In genomic region chr17:28878981-28879380, GRCh38 we compare ENCODE assay signal across 8 cellular contexts. TPM values are rescaled to one million over a fixed set of nuclear protein-coding genes. Genes with fewer than 3 reads are reported as not detected.
DNase-seq lines count a peak whose midpoint lies in the region; ATAC-seq and TF ChIP-seq lines count a peak whose summit lies in the region.

No MANE protein-coding gene starts in this region.

- H3K27me3 ChIP-seq in Panc1 (ENCODE audit: control insufficient read depth, insufficient read depth, low read length) (no peaks in the 10 kb centered on the region), upper lobe of right lung (no peaks in the 10 kb centered on the region)

- no peaks in the 10 kb centered on the region for H3K9me3 Mint-ChIP-seq in activated CD8-positive, alpha-beta memory T cell treated with anti-CD3 and anti-CD28 coated beads, Interleukin-2, amount 10 ng/mL, durations not matched to agents 7 days and 5 days (ENCODE audit: low read depth)

- H3K27ac ChIP-seq in Panc1 (ENCODE audit: low read length) (no peak overlapping the region), upper lobe of right lung (no peak overlapping the region)

- DNase-seq in AG09319 (ENCODE audit: extremely low read depth, low read depth): no peak
- DNase-seq in GM20000 (ENCODE audit: low spot score): peak; percentile 56
- DNase-seq in Panc1 (ENCODE audit: low read depth, low spot score): no peak
- peak; percentile 58 for DNase-seq in fibroblast of pulmonary artery (ENCODE audit: low read depth)
- DNase-seq in upper lobe of right lung: no peak
- DNase-seq in putamen (ENCODE audit: low spot score): no peak
- no peak for DNase-seq in activated CD8-positive, alpha-beta memory T cell treated with anti-CD3 and anti-CD28 coated beads, Interleukin-2, amount 10 ng/mL, durations not matched to agents 7 days and 5 days

- H3K4me1 ChIP-seq in Panc1 (ENCODE audit: control insufficient read depth, insufficient read depth, low read length) (no peaks in the 10 kb centered on the region), upper lobe of right lung (no peaks in the 10 kb centered on the region)

- CTCF ChIA-PET in Panc1 (lab: Charles Lee): interaction anchor here (0.6 to 1.7 kb wide), 7 partner anchors 18 to 153 kb away, joined by 3 to 12 read pairs (median 3); partner anchors contain the start of gene TLCD1
- CTCF ChIA-PET in activated CD8-positive, alpha-beta memory T cell treated with anti-CD3 and anti-CD28 coated beads, Interleukin-2, amount 10 ng/mL, durations not matched to agents 7 days and 5 days (lab: Charles Lee): interaction anchor here (1.0 to 2.0 kb wide), 5 partner anchors 16 to 116 kb away, joined by 3 to 14 read pairs (median 5); partner anchors contain the start of gene FAM222B

- H3K27ac Mint-ChIP-seq in activated CD8-positive, alpha-beta memory T cell treated with anti-CD3 and anti-CD28 coated beads, Interleukin-2, amount 10 ng/mL, durations not matched to agents 7 days and 5 days: no peak overlapping the region

- no peaks in the 10 kb centered on the region for H3K27me3 Mint-ChIP-seq in activated CD8-positive, alpha-beta memory T cell treated with anti-CD3 and anti-CD28 coated beads, Interleukin-2, amount 10 ng/mL, durations not matched to agents 7 days and 5 days

- no TSS peak for BruUV-seq in Panc1 (replicated peaks; lab: Mats Ljungman, UMichigan)

- POLR2A ChIA-PET in Panc1 (lab: Charles Lee): interaction anchor here (0.7 kb wide), 1 partner anchor 154 kb away, joined by 3 read pairs; no protein-coding TSS in a partner anchor

- H3K4me3 Mint-ChIP-seq in activated CD8-positive, alpha-beta memory T cell treated with anti-CD3 and anti-CD28 coated beads, Interleukin-2, amount 10 ng/mL, durations not matched to agents 7 days and 5 days: no peak overlapping the region

- ATAC-seq in Panc1 (peak; percentile 86), upper lobe of right lung (peak; percentile 48), HG03135 (IDR thresholded peaks at IDR 0.05; ENCODE audit: unreplicated experiment) (no peak)
- ATAC-seq in activated CD8-positive, alpha-beta memory T cell treated with anti-CD3 and anti-CD28 coated beads, Interleukin-2, amount 10 ng/mL, durations not matched to agents 7 days and 5 days: no peak

- TF ChIP-seq CTCF in AG09319 (IDR thresholded peaks at IDR 0.05; ENCODE audit: low read depth, low read length) (peak; percentile 36), GM20000 (IDR thresholded peaks at IDR 0.05; ENCODE audit: extremely low read depth, missing control alignments) (peak; percentile 58), Panc1 (IDR thresholded peaks at IDR 0.05) (no peak), fibroblast of pulmonary artery (IDR thresholded peaks at IDR 0.05; ENCODE audit: low read length, missing control alignments) (peak; percentile 51), upper lobe of right lung (IDR thresholded peaks at IDR 0.05) (peak; percentile 5)

- H3K9me3 ChIP-seq in Panc1 (ENCODE audit: control insufficient read depth, insufficient read depth, low read depth, low read length) (no peaks in the 10 kb centered on the region), upper lobe of right lung (no peaks in the 10 kb centered on the region)

- H3K4me1 Mint-ChIP-seq in activated CD8-positive, alpha-beta memory T cell treated with anti-CD3 and anti-CD28 coated beads, Interleukin-2, amount 10 ng/mL, durations not matched to agents 7 days and 5 days: peaks cover 20% of the 10 kb centered on the region

- intact Hi-C loops in Panc1 (cut with micrococcal nuclease; ENCODE audit: unreplicated experiment) (loop anchor here (10.0 kb wide), 1 partner anchor 114 kb away; no protein-coding TSS in a partner anchor), upper lobe of right lung (cut with DNase I) (no loop called here)

- H3K36me3 ChIP-seq in Panc1 (ENCODE audit: control insufficient read depth, insufficient read depth, low read length): no peaks in the 10 kb centered on the region
- peaks cover 61% of the 10 kb centered on the region for H3K36me3 ChIP-seq in upper lobe of right lung

- H3K36me3 Mint-ChIP-seq in activated CD8-positive, alpha-beta memory T cell treated with anti-CD3 and anti-CD28 coated beads, Interleukin-2, amount 10 ng/mL, durations not matched to agents 7 days and 5 days: peaks cover 24% of the 10 kb centered on the region

- in situ Hi-C loops in Panc1 (cut with HindIII; ENCODE audit: low pct_unique_long_range_greater_than_20kb, low sequenced_read_pairs): loop anchor here (10.0 kb wide), 1 partner anchor 114 kb away; no protein-coding TSS in a partner anchor

- H3K4me3 ChIP-seq in Panc1 (ENCODE audit: low read depth in 2 of 2, low read length in 2 of 2) (no peak overlapping the region), fibroblast of pulmonary artery (replicated peaks; ENCODE audit: low read depth, low read length) (no peak overlapping the region), upper lobe of right lung (no peak overlapping the region)

RNA-seq across cellular contexts. Expression of gene FLOT2, which starts 18.6 kb away (rescaled TPM):
- 110 TPM for total RNA-seq in Panc1 (2021; ENCODE audit: unreplicated experiment)
- polyA plus RNA-seq in Panc1 (2012; ENCODE audit: insufficient read length): 195 TPM
- 157 TPM for total RNA-seq in upper lobe of right lung
- 100 to 1,000 TPM; 143 to 191 TPM for total RNA-seq in activated CD8-positive, alpha-beta memory T cell treated with anti-CD3 and anti-CD28 coated beads, Interleukin-2, amount 10 ng/mL, durations not matched to agents 7 days and 5 days

RNA-seq across cellular contexts. Expression of gene DHRS13, which starts 23.9 kb away (rescaled TPM):
- total RNA-seq in Panc1 (2021; ENCODE audit: unreplicated experiment): 5.2 TPM
- polyA plus RNA-seq in Panc1 (2012; ENCODE audit: insufficient read length): 6.3 TPM
- 12.8 TPM for total RNA-seq in upper lobe of right lung
- total RNA-seq in activated CD8-positive, alpha-beta memory T cell treated with anti-CD3 and anti-CD28 coated beads, Interleukin-2, amount 10 ng/mL, durations not matched to agents 7 days and 5 days: 10 to 100 TPM; 23.1 to 25.9 TPM

RNA-seq across cellular contexts. Expression of gene ERAL1, which starts 24.2 kb away (rescaled TPM):
- 74.2 TPM for total RNA-seq in Panc1 (2021; ENCODE audit: unreplicated experiment)
- 62.9 TPM for polyA plus RNA-seq in Panc1 (2012; ENCODE audit: insufficient read length)
- 24.4 TPM for total RNA-seq in upper lobe of right lung
- total RNA-seq in activated CD8-positive, alpha-beta memory T cell treated with anti-CD3 and anti-CD28 coated beads, Interleukin-2, amount 10 ng/mL, durations not matched to agents 7 days and 5 days: 10 to 100 TPM; 46.1 to 50.6 TPM

RNA-seq across cellular contexts. Expression of gene FAM222B, which starts 36.4 kb away (rescaled TPM):
- 38.5 TPM for total RNA-seq in Panc1 (2021; ENCODE audit: unreplicated experiment)
- 30.9 TPM for polyA plus RNA-seq in Panc1 (2012; ENCODE audit: insufficient read length)
- total RNA-seq in upper lobe of right lung: 22.2 TPM
- 10 to 100 TPM; 14.5 to 19.6 TPM for total RNA-seq in activated CD8-positive, alpha-beta memory T cell treated with anti-CD3 and anti-CD28 coated beads, Interleukin-2, amount 10 ng/mL, durations not matched to agents 7 days and 5 days

Comparison
In these comparisons a context has a peak if more than half of its experiments do, and no peak if none do; other contexts are left out.
1. DNase-seq: peak in GM20000 (single experiment) and fibroblast of pulmonary artery (single experiment); none in AG09319 (single experiment), Panc1 (single experiment), upper lobe of right lung (single experiment), putamen (single experiment) and activated CD8-positive, alpha-beta memory T cell treated with anti-CD3 and anti-CD28 coated beads, Interleukin-2, amount 10 ng/mL, durations not matched to agents 7 days and 5 days (single experiment).
2. ATAC-seq: peak in Panc1 (single experiment) and upper lobe of right lung (single experiment); none in activated CD8-positive, alpha-beta memory T cell treated with anti-CD3 and anti-CD28 coated beads, Interleukin-2, amount 10 ng/mL, durations not matched to agents 7 days and 5 days (single experiment) and HG03135 (single experiment).